Comparison of ENCODE assay signal across 20 cellular contexts in the genomic region with DNA sequence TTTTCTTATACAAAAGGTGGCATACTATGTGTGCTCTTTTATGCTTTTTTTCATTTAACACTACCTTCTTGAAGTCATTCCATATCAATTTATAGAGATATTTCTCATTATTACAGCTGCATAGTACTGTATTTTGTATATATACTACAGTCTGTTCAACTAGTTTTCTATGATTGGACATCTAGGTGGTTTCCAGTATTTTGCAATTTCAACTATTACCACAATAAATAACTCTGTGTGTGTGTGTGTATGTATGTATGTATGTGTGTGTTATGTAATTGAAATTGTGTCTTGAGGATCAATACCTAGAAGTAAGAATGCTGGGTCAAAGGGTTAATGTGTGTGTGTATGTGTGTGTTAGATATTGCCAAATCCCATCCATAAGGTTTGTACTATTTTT. TPM values are rescaled to one million over a fixed set of nuclear protein-coding genes. Genes with fewer than 3 reads are reported as not detected.
A peak's percentile ranks its signal among the peaks of the same experiment; 100 is the strongest.
DNase-seq lines count a peak whose midpoint lies in the region; ATAC-seq and TF ChIP-seq lines count a peak whose summit lies in the region.
"Had no signal": no experiment of that assay in that cellular context is flagged by ENCODE, and none has a peak within 500 bp of the region (broad histone marks: within the 10 kb centered on the region; RNA-seq: fewer than 3 reads in every experiment).

No MANE protein-coding gene starts in this region.

- in situ Hi-C loops in GM13976 (cut with MboI; ENCODE audit: low sequenced_read_pairs, unreplicated experiment), result no loop called here

- H3K4me3 ChIP-seq in fibroblast of the aortic adventitia (ENCODE audit: low read depth, low read length), result no peak overlapping the region
- no peak overlapping the region for H3K4me3 ChIP-seq in spleen
- H3K4me3 ChIP-seq: adrenal gland, sigmoid colon, thoracic aorta had no signal

- H3K27me3 Mint-ChIP-seq in Calu3 (ENCODE audit: unreplicated experiment), result no peaks in the 10 kb centered on the region
- no peaks in the 10 kb centered on the region for H3K27me3 Mint-ChIP-seq in activated T-helper 17 cell treated with anti-CD3 and anti-CD28 coated beads, Interleukin-2, amount 50 U/mL, for 72 hours
- H3K27me3 Mint-ChIP-seq: IgD-negative memory B cell had no signal

- no peaks in the 10 kb centered on the region for H3K27me3 ChIP-seq in spleen (replicated peaks in 1 of 7)
- H3K27me3 ChIP-seq: adrenal gland, sigmoid colon had no signal

- H3K9me3 Mint-ChIP-seq in Calu3 (ENCODE audit: low read depth, unreplicated experiment), result no peaks in the 10 kb centered on the region
- H3K9me3 Mint-ChIP-seq in activated T-helper 17 cell treated with anti-CD3 and anti-CD28 coated beads, Interleukin-2, amount 50 U/mL, for 72 hours, result no peaks in the 10 kb centered on the region
- H3K9me3 Mint-ChIP-seq: IgD-negative memory B cell had no signal

- TF ChIP-seq POLR2A in spleen (IDR thresholded peaks at IDR 0.05), result no peak

- H3K4me1 Mint-ChIP-seq in Calu3 (ENCODE audit: low read depth, unreplicated experiment), result peaks cover 14% of the 10 kb centered on the region
- H3K4me1 Mint-ChIP-seq in activated T-helper 17 cell treated with anti-CD3 and anti-CD28 coated beads, Interleukin-2, amount 50 U/mL, for 72 hours, result peaks cover 34% of the 10 kb centered on the region

- H3K27ac ChIP-seq in spleen, result peak overlapping the region in 5 of 8 donors; percentile 7 to 83 (median 11)

- H3K4me1 ChIP-seq in spleen, result peaks cover 29 to 90% (median 55%) of the 10 kb centered on the region in 6 donors

- peak overlapping the region; percentile 39 for H3K27ac Mint-ChIP-seq in Calu3 (ENCODE audit: unreplicated experiment)
- peak overlapping the region; percentile 44 for H3K27ac Mint-ChIP-seq in activated T-helper 17 cell treated with anti-CD3 and anti-CD28 coated beads, Interleukin-2, amount 50 U/mL, for 72 hours

- CTCF ChIA-PET in Calu3 (lab: Charles Lee), result no interaction called here

- DNase-seq in Calu3 (no peak), fibroblast of the aortic adventitia (ENCODE audit: low read depth) (peak; percentile 25), spleen (no peak), NCI-H748 (lab: John Stamatoyannopoulos, UW; ENCODE audit: unreplicated experiment) (no peak), GM13976 (ENCODE audit: low spot score) (no peak)
- DNase-seq: adrenal gland; DMS79; erythroblast; head of caudate nucleus; kidney; midbrain; NCI-H1092 treated with DMSO at 0.1 percent for 48 hours; NCI-H2171; nucleus accumbens; sigmoid colon; stimulated activated CD4-positive, alpha-beta T cell treated with anti-CD3 and anti-CD28 coated beads, Interleukin-4, amount 100 ng/mL, for 1 hour had no signal

- no peak overlapping the region for H3K4me3 Mint-ChIP-seq in Calu3 (ENCODE audit: low read depth, unreplicated experiment)
- H3K4me3 Mint-ChIP-seq in activated T-helper 17 cell treated with anti-CD3 and anti-CD28 coated beads, Interleukin-2, amount 50 U/mL, for 72 hours, result peak overlapping the region; percentile 33
- H3K4me3 Mint-ChIP-seq: IgD-negative memory B cell had no signal

- H3K36me3 Mint-ChIP-seq in Calu3 (ENCODE audit: insufficient read depth, unreplicated experiment), result peaks cover 16% of the 10 kb centered on the region
- H3K36me3 Mint-ChIP-seq in activated T-helper 17 cell treated with anti-CD3 and anti-CD28 coated beads, Interleukin-2, amount 50 U/mL, for 72 hours (ENCODE audit: low read depth), result peaks cover 32% of the 10 kb centered on the region

- TF ChIP-seq CTCF in Calu3 (IDR thresholded peaks at IDR 0.05; ENCODE audit: unreplicated experiment), result no peak
- TF ChIP-seq CTCF in fibroblast of the aortic adventitia (IDR thresholded peaks at IDR 0.05; ENCODE audit: insufficient read depth, low read length), result no peak
- no peak for TF ChIP-seq CTCF in spleen (IDR thresholded peaks at IDR 0.05 in 8 of 11, conservative IDR thresholded peaks at IDR 0.05 in 3 of 11)
- TF ChIP-seq CTCF in GM13976 (IDR thresholded peaks at IDR 0.05; ENCODE audit: borderline replicate concordance, control extremely low read depth, extremely low read depth, insufficient read depth, missing control alignments), result no peak

- intact Hi-C loops in Calu3 (cut with micrococcal nuclease; ENCODE audit: unreplicated experiment), result no loop called here
- intact Hi-C loops in spleen (cut with DNase I; ENCODE audit: low total_unique reads), result loop anchor here (10.0 kb wide), 1 partner anchor 179 kb away; no protein-coding TSS in a partner anchor

- no peaks in the 10 kb centered on the region for H3K9me3 ChIP-seq in spleen
- H3K9me3 ChIP-seq: sigmoid colon, thoracic aorta had no signal

- no TSS peak for BruUV-seq in Calu3 (replicated peaks; lab: Mats Ljungman, UMichigan)

- ATAC-seq in activated T-helper 17 cell treated with anti-CD3 and anti-CD28 coated beads, Interleukin-2, amount 50 U/mL, for 72 hours (replicated peaks), result no peak
- no peak for ATAC-seq in HG03432 (IDR thresholded peaks at IDR 0.05; ENCODE audit: unreplicated experiment)

- peaks cover 0 to 17% (median 0%) of the 10 kb centered on the region in 6 donors for H3K36me3 ChIP-seq in spleen
- H3K36me3 ChIP-seq: adrenal gland, sigmoid colon, thoracic aorta had no signal

RNA-seq across cellular contexts. Expression of gene LPAR6, which starts 7.0 kb away (rescaled TPM):
- total RNA-seq in Calu3 (2022), result 16.4 TPM in 2 replicates
- 10 to 100 TPM; 13.9 to 35.1 TPM for total RNA-seq in activated T-helper 17 cell treated with anti-CD3 and anti-CD28 coated beads, Interleukin-2, amount 50 U/mL, for 72 hours
- total RNA-seq in fibroblast of the aortic adventitia (ENCODE audit: low replicate concordance), result 0.90 and 11.2 TPM in 2 replicates
- 10 to 100 TPM; 26.5 to 44.2 (median 32.9) TPM for total RNA-seq in spleen
- polyA plus RNA-seq in spleen, result 10 to 100 TPM; 29.4 to 39.6 (median 33.1) TPM
